1 cellular context compared by ENCODE assay signal in the genomic region with DNA sequence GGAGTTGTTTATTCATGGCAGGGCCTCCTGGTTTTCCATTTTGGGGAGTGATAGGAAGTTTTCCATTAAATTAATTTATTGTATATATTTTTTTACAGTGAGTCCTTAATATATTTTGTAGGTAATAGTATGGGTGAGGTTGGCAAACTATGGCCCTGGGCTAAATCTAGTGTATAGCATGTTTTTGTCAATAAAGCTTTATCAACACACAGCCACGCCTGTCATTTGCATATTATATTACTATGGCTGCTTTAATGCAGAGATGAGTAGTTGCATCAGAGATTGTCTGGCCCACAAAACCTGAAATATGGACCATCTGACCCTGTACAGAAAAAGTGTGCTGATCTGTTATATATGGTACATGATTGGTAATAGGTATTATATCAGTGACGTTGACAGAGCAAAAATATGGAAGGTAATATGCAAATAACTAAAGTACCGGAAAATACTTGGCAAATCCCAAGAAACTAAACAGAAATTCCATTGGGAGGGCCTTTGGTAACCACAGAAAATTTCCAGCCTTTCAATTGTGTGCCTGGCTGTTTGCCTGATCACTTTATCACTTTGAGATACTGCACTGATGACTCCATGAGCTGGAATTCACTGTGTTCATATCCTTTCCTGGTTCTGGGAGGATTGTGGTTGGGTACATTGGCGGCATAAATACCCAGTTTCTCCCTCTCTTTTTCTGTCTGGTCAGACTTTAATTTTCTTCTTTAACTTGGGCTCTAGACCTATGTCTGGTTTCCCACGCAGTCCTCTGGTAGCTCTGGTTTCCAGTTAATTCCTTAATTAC.
TF ChIP-seq lines count a peak whose summit lies in the region.

No MANE protein-coding gene starts in this region.

TF ChIP-seq in GM23338, 12 proteins besides CTCF, POLR2A, EP300 and RAD21:
- TF ChIP-seq ZNF462 (CRISPR knock-in tag; IDR thresholded peaks at IDR 0.05) (no peak), EZH2 (IDR thresholded peaks at IDR 0.05; ENCODE audit: low read depth, unreplicated experiment) (no peak), ZNF114 (CRISPR knock-in tag; IDR thresholded peaks at IDR 0.05) (no peak), POLR2AphosphoS5 (IDR thresholded peaks at IDR 0.05; ENCODE audit: low read depth) (no peak), ZNF331 (CRISPR knock-in tag; IDR thresholded peaks at IDR 0.05; ENCODE audit: low read depth) (no peak), EZH2phosphoT487 (IDR thresholded peaks at IDR 0.05; ENCODE audit: unreplicated experiment) (no peak), JUNB (IDR thresholded peaks at IDR 0.05; ENCODE audit: unreplicated experiment) (no peak), NANOG (IDR thresholded peaks at IDR 0.05; ENCODE audit: borderline replicate concordance) (no peak), REST (IDR thresholded peaks at IDR 0.05; ENCODE audit: unreplicated experiment) (no peak), CREB1 (CRISPR knock-in tag; IDR thresholded peaks at IDR 0.05; ENCODE audit: low read depth) (no peak), STAT1 (IDR thresholded peaks at IDR 0.05; ENCODE audit: unreplicated experiment) (no peak)
- TF ChIP-seq, protein P1, sequence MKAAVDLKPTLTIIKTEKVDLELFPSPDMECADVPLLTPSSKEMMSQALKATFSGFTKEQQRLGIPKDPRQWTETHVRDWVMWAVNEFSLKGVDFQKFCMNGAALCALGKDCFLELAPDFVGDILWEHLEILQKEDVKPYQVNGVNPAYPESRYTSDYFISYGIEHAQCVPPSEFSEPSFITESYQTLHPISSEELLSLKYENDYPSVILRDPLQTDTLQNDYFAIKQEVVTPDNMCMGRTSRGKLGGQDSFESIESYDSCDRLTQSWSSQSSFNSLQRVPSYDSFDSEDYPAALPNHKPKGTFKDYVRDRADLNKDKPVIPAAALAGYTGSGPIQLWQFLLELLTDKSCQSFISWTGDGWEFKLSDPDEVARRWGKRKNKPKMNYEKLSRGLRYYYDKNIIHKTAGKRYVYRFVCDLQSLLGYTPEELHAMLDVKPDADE (IDR thresholded peaks at IDR 0.05): no peak
TF ChIP-seq in GM23338: peak in this region for 0.
